In the genomic region with DNA sequence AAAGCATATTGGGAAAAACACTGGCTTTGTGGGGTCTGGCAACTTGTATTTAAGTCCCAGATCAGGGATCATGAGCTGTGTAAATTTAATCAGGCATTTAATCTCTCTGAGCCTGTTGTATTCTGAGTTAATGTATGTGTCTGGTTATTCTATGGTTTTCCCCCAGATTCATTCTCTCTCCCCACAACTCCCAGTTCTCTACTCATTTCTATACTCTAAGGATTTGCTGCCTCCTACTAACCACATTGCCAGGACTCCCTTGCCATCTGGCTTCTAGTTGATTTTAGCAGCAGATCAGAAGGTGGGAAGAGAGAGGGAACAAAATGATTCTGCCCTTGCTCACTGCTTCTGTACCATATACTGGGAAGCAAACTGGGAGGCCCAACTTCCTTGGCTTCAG, we compare ENCODE assay signal across 1 cellular context.
TF ChIP-seq lines count a peak whose summit lies in the region.

No MANE protein-coding gene starts in this region.

TF ChIP-seq in endothelial cell of umbilical vein, 7 proteins besides CTCF, POLR2A, EP300 and RAD21:
- TF ChIP-seq, protein P1, sequence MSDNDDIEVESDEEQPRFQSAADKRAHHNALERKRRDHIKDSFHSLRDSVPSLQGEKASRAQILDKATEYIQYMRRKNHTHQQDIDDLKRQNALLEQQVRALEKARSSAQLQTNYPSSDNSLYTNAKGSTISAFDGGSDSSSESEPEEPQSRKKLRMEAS (IDR thresholded peaks at IDR 0.05; ENCODE audit: insufficient read depth, insufficient read length) = no peak
- TF ChIP-seq GATA2 (IDR thresholded peaks at IDR 0.05; ENCODE audit: insufficient read depth, insufficient read length, low read depth, low read length) (no peak), POLR2AphosphoS5 (IDR thresholded peaks at IDR 0.05; ENCODE audit: insufficient read depth, low read depth, low read length) (no peak), EZH2 (IDR thresholded peaks at IDR 0.05; ENCODE audit: borderline replicate concordance, low read depth, low read length, severe bottlenecking) (no peak), MYC (IDR thresholded peaks at IDR 0.05; ENCODE audit: low read depth, low read length) (no peak), FOS (IDR thresholded peaks at IDR 0.05; ENCODE audit: borderline replicate concordance, insufficient read depth, low read length) (no peak), JUN (IDR thresholded peaks at IDR 0.05; ENCODE audit: borderline replicate concordance, insufficient read depth, insufficient read length, low read depth) (no peak)
